In genomic region chr15:64515196-64515595, GRCh38 we compare ENCODE assay signal across 1 cellular context.
TF ChIP-seq lines count a peak whose summit lies in the region.

No MANE protein-coding gene starts in this region.

TF ChIP-seq in H1, 55 proteins besides CTCF, POLR2A, EP300 and RAD21:
- TF ChIP-seq SP4 (IDR thresholded peaks at IDR 0.05; ENCODE audit: low read length) (no peak), TAF1 (IDR thresholded peaks at IDR 0.05; ENCODE audit: low read depth, low read length) (no peak), HDAC2 (IDR thresholded peaks at IDR 0.05; ENCODE audit: borderline replicate concordance in 1 of 2, low read depth in 2 of 2, low read length in 2 of 2) (no peak), NANOG (IDR thresholded peaks at IDR 0.05; ENCODE audit: insufficient read depth, low read depth, low read length, poor library complexity, severe bottlenecking) (no peak), ATF2 (IDR thresholded peaks at IDR 0.05; ENCODE audit: low read length) (no peak), BACH1 (IDR thresholded peaks at IDR 0.05; ENCODE audit: low read length) (no peak), TBP (IDR thresholded peaks at IDR 0.05; ENCODE audit: low read depth, low read length) (no peak), SP1 (IDR thresholded peaks at IDR 0.05; ENCODE audit: low read depth, low read length) (no peak)
